ENCODE assay signal across 20 cellular contexts in genomic region chr2:218995561-218995960, GRCh38. TPM values are rescaled to one million over a fixed set of nuclear protein-coding genes. Genes with fewer than 3 reads are reported as not detected.
DNase-seq lines count a peak whose midpoint lies in the region; ATAC-seq and TF ChIP-seq lines count a peak whose summit lies in the region.
"Had no signal": no experiment of that assay in that cellular context is flagged by ENCODE, and none has a peak within 500 bp of the region (broad histone marks: within the 10 kb centered on the region; RNA-seq: fewer than 3 reads in every experiment).

No MANE protein-coding gene starts in this region.

- H3K27me3 ChIP-seq in stomach smooth muscle (ENCODE audit: control insufficient read depth in 1 of 2, insufficient read depth in 2 of 2, low read length in 2 of 2): peaks cover 68 to 75% of the 10 kb centered on the region in 2 donors

- no peaks in the 10 kb centered on the region for H3K9me3 Mint-ChIP-seq in activated naive CD8-positive, alpha-beta T cell (ENCODE audit: low read depth)
- H3K9me3 Mint-ChIP-seq in activated naive CD8-positive, alpha-beta T cell treated with anti-CD3 and anti-CD28 coated beads for 36 hours: no peaks in the 10 kb centered on the region
- no peaks in the 10 kb centered on the region for H3K9me3 Mint-ChIP-seq in endothelial cell (ENCODE audit: unreplicated experiment)
- H3K9me3 Mint-ChIP-seq: activated CD4-positive, alpha-beta memory T cell treated with anti-CD3 and anti-CD28 coated beads, Interleukin-2, amount 10 ng/mL, durations not matched to agents 7 days and 5 days; mesothelial cell of epicardium; WTC11 had no signal

- DNase-seq in activated naive CD8-positive, alpha-beta T cell treated with anti-CD3 and anti-CD28 coated beads for 36 hours: no peak
- DNase-seq in NCI-H69 (lab: John Stamatoyannopoulos, UW) (peak; percentile 25), endothelial cell (ENCODE audit: low spot score) (no peak), mucosa of descending colon (no peak)
- DNase-seq: DMS 273 treated with DMSO at 0.1 percent for 48 hours had no signal

- ATAC-seq in HG03135 (IDR thresholded peaks at IDR 0.05; ENCODE audit: unreplicated experiment) (no peak), HG03439 (IDR thresholded peaks at IDR 0.05; ENCODE audit: unreplicated experiment) (no peak), mucosa of descending colon (no peak)

- no peaks in the 10 kb centered on the region for H3K9me3 ChIP-seq in stomach smooth muscle (ENCODE audit: control insufficient read depth in 2 of 2, low read length in 2 of 2)
- H3K9me3 ChIP-seq in mucosa of descending colon: no peaks in the 10 kb centered on the region
- H3K9me3 ChIP-seq: BLaER1 treated with 17β-estradiol and CSF1 and Interleukin-3, amounts not matched to agents 10 nM and 100 nM; Peyer's patch; SJSA1; stomach; upper lobe of left lung had no signal

- H3K4me3 ChIP-seq in stomach smooth muscle (ENCODE audit: low read length in 2 of 2) (peak overlapping the region; percentile 65 to 69), mucosa of descending colon (no peak overlapping the region)
- H3K4me3 ChIP-seq: SJSA1 had no signal

- peaks cover 24% of the 10 kb centered on the region for H3K4me1 ChIP-seq in stomach smooth muscle (ENCODE audit: control insufficient read depth, insufficient read depth, low read length)
- peaks cover 20% of the 10 kb centered on the region for H3K4me1 ChIP-seq in mucosa of descending colon (ENCODE audit: low read depth)

- no peak overlapping the region for H3K27ac ChIP-seq in stomach smooth muscle (ENCODE audit: low read length)
- H3K27ac ChIP-seq: BLaER1 treated with 17β-estradiol and CSF1 and Interleukin-3, amounts not matched to agents 10 nM and 100 nM; SJSA1 had no signal

- H3K4me1 Mint-ChIP-seq in activated naive CD8-positive, alpha-beta T cell (ENCODE audit: low read depth): peaks cover 9% of the 10 kb centered on the region
- H3K4me1 Mint-ChIP-seq in activated naive CD8-positive, alpha-beta T cell treated with anti-CD3 and anti-CD28 coated beads for 36 hours: peaks cover 2% of the 10 kb centered on the region
- H3K4me1 Mint-ChIP-seq in endothelial cell (ENCODE audit: unreplicated experiment): no peaks in the 10 kb centered on the region

- H3K36me3 ChIP-seq in stomach smooth muscle (ENCODE audit: control insufficient read depth in 2 of 2, insufficient read depth in 2 of 2, low read length in 2 of 2) (no peaks in the 10 kb centered on the region), mucosa of descending colon (ENCODE audit: low read depth) (no peaks in the 10 kb centered on the region)
- H3K36me3 ChIP-seq: BLaER1 treated with 17β-estradiol and CSF1 and Interleukin-3, amounts not matched to agents 10 nM and 100 nM; Peyer's patch; SJSA1; stomach; upper lobe of left lung had no signal

- H3K27me3 Mint-ChIP-seq in activated naive CD8-positive, alpha-beta T cell: peaks cover 35% of the 10 kb centered on the region
- H3K27me3 Mint-ChIP-seq in activated naive CD8-positive, alpha-beta T cell treated with anti-CD3 and anti-CD28 coated beads for 36 hours: peaks cover 89% of the 10 kb centered on the region
- peaks cover 31% of the 10 kb centered on the region for H3K27me3 Mint-ChIP-seq in endothelial cell (ENCODE audit: unreplicated experiment)

- no peak overlapping the region for H3K4me3 Mint-ChIP-seq in activated naive CD8-positive, alpha-beta T cell
- H3K4me3 Mint-ChIP-seq in activated naive CD8-positive, alpha-beta T cell treated with anti-CD3 and anti-CD28 coated beads for 36 hours: no peak overlapping the region
- peak overlapping the region; percentile 33 for H3K4me3 Mint-ChIP-seq in endothelial cell (ENCODE audit: unreplicated experiment)
- H3K4me3 Mint-ChIP-seq: activated CD4-positive, alpha-beta memory T cell treated with anti-CD3 and anti-CD28 coated beads, Interleukin-2, amount 10 ng/mL, durations not matched to agents 7 days and 5 days had no signal

- TF ChIP-seq CTCF in endothelial cell (IDR thresholded peaks at IDR 0.05; ENCODE audit: unreplicated experiment): no peak
- TF ChIP-seq CTCF in mucosa of descending colon (IDR thresholded peaks at IDR 0.05): no peak

- no peak overlapping the region for H3K9ac ChIP-seq in stomach smooth muscle (ENCODE audit: low read length in 2 of 2)
- H3K9ac ChIP-seq: BLaER1 treated with 17β-estradiol and CSF1 and Interleukin-3, amounts not matched to agents 10 nM and 100 nM had no signal

- intact Hi-C loops in mucosa of descending colon (cut with DNase I, micrococcal nuclease): no loop called here

- H3K27ac Mint-ChIP-seq in activated naive CD8-positive, alpha-beta T cell: peak overlapping the region; percentile 46
- no peak overlapping the region for H3K27ac Mint-ChIP-seq in activated naive CD8-positive, alpha-beta T cell treated with anti-CD3 and anti-CD28 coated beads for 36 hours
- H3K27ac Mint-ChIP-seq in endothelial cell (ENCODE audit: unreplicated experiment): no peak overlapping the region
- H3K27ac Mint-ChIP-seq: activated CD4-positive, alpha-beta memory T cell treated with anti-CD3 and anti-CD28 coated beads, Interleukin-2, amount 10 ng/mL, durations not matched to agents 7 days and 5 days; mesothelial cell of epicardium; WTC11 had no signal

- no peaks in the 10 kb centered on the region for H3K36me3 Mint-ChIP-seq in activated naive CD8-positive, alpha-beta T cell
- H3K36me3 Mint-ChIP-seq in activated naive CD8-positive, alpha-beta T cell treated with anti-CD3 and anti-CD28 coated beads for 36 hours: no peaks in the 10 kb centered on the region
- no peaks in the 10 kb centered on the region for H3K36me3 Mint-ChIP-seq in endothelial cell (ENCODE audit: low read depth, unreplicated experiment)
- H3K36me3 Mint-ChIP-seq: mesothelial cell of epicardium, WTC11 had no signal

RNA-seq across cellular contexts. Expression of gene CRYBA2, which starts 2.3 kb away (rescaled TPM):
- not detected for total RNA-seq in activated naive CD8-positive, alpha-beta T cell treated with anti-CD3 and anti-CD28 coated beads for 36 hours
- total RNA-seq in endothelial cell (ENCODE audit: unreplicated experiment) (not detected), mucosa of descending colon (1 to 10 TPM; 1.2 to 6.1 (median 5.0) TPM)
- total RNA-seq: A172; activated CD4-positive, alpha-beta memory T cell treated with anti-CD3 and anti-CD28 coated beads, Interleukin-2, amount 10 ng/mL, durations not matched to agents 7 days and 5 days; mesothelial cell of epicardium; pulmonary artery endothelial cell; SJSA1; T-helper 2 cell treated with Interferon-gamma antibody and Interleukin-4, amounts not matched to agents 100 ng/mL and 5 ng/mL, for 36 hours; upper lobe of left lung; WTC11 had no signal

RNA-seq across cellular contexts. Expression of gene FEV, which starts 10.6 kb away (rescaled TPM):
- total RNA-seq in activated naive CD8-positive, alpha-beta T cell treated with anti-CD3 and anti-CD28 coated beads for 36 hours: not detected
- total RNA-seq in endothelial cell (ENCODE audit: unreplicated experiment): 0.56 TPM
- 1 to 10 TPM in 2 of 3 donors, under 1 TPM in 1; 0.63 to 2.7 (median 1.8) TPM for total RNA-seq in mucosa of descending colon
- total RNA-seq: A172; activated CD4-positive, alpha-beta memory T cell treated with anti-CD3 and anti-CD28 coated beads, Interleukin-2, amount 10 ng/mL, durations not matched to agents 7 days and 5 days; pulmonary artery endothelial cell; SJSA1; T-helper 2 cell treated with Interferon-gamma antibody and Interleukin-4, amounts not matched to agents 100 ng/mL and 5 ng/mL, for 36 hours; upper lobe of left lung; WTC11 had no signal

RNA-seq across cellular contexts. Expression of gene CDK5R2, which starts 36.1 kb away (rescaled TPM):
- not detected for total RNA-seq in activated naive CD8-positive, alpha-beta T cell treated with anti-CD3 and anti-CD28 coated beads for 36 hours
- total RNA-seq in endothelial cell (ENCODE audit: unreplicated experiment): 0.13 TPM
- total RNA-seq in mucosa of descending colon: 1 to 10 TPM in 1 of 3 donors, under 1 TPM in 2; 0.38 to 1.4 (median 0.39) TPM
- total RNA-seq: activated CD4-positive, alpha-beta memory T cell treated with anti-CD3 and anti-CD28 coated beads, Interleukin-2, amount 10 ng/mL, durations not matched to agents 7 days and 5 days; pulmonary artery endothelial cell; SJSA1; T-helper 2 cell treated with Interferon-gamma antibody and Interleukin-4, amounts not matched to agents 100 ng/mL and 5 ng/mL, for 36 hours; upper lobe of left lung had no signal

RNA-seq across cellular contexts. Expression of gene CFAP65, which starts 45.8 kb away (rescaled TPM):
- not detected for total RNA-seq in activated naive CD8-positive, alpha-beta T cell treated with anti-CD3 and anti-CD28 coated beads for 36 hours
- 0.59 TPM for total RNA-seq in endothelial cell (ENCODE audit: unreplicated experiment)
- under 1 TPM; 0.09 to 0.46 (median 0.27) TPM for total RNA-seq in mucosa of descending colon
- total RNA-seq: activated CD4-positive, alpha-beta memory T cell treated with anti-CD3 and anti-CD28 coated beads, Interleukin-2, amount 10 ng/mL, durations not matched to agents 7 days and 5 days; mesothelial cell of epicardium; SJSA1; T-helper 2 cell treated with Interferon-gamma antibody and Interleukin-4, amounts not matched to agents 100 ng/mL and 5 ng/mL, for 36 hours had no signal
